Comparison of ENCODE assay signal across 15 cellular contexts in genomic region chr21:36207577-36208320, GRCh38. TPM values are rescaled to one million over a fixed set of nuclear protein-coding genes. Genes with fewer than 3 reads are reported as not detected.
DNase-seq lines count a peak whose midpoint lies in the region; ATAC-seq, FAIRE-seq and TF ChIP-seq lines count a peak whose summit lies in the region.
"Had no signal": no experiment of that assay in that cellular context is flagged by ENCODE, and none has a peak within 500 bp of the region (broad histone marks: within the 10 kb centered on the region; RNA-seq: fewer than 3 reads in every experiment).

No MANE protein-coding gene starts in this region.

- H3K27ac ChIP-seq in OCI-LY3 (ENCODE audit: low read length) (peak overlapping the region; percentile 50), trophoblast cell (ENCODE audit: low read depth, low read length) (peak overlapping the region; percentile 39)
- H3K27ac ChIP-seq: KMS-11, left ventricle myocardium inferior, SJCRH30, uterus had no signal

- H3K36me3 ChIP-seq in OCI-LY3 (replicated peaks; ENCODE audit: low read depth, low read length) (peaks cover 2% of the 10 kb centered on the region), bronchial epithelial cell (ENCODE audit: control insufficient read depth, insufficient read depth, low read length) (no peaks in the 10 kb centered on the region), trophoblast cell (ENCODE audit: control insufficient read depth in 1 of 2, insufficient read depth in 2 of 2, low read length in 2 of 2) (peaks cover 6 to 13% of the 10 kb centered on the region in 2 experiments)
- H3K36me3 ChIP-seq: SJCRH30, uterus had no signal

- H3K79me2 ChIP-seq in OCI-LY3 (ENCODE audit: low read length), result no peaks in the 10 kb centered on the region
- H3K79me2 ChIP-seq in trophoblast cell (ENCODE audit: control insufficient read depth, insufficient read depth, low read length, poor library complexity), result peaks cover 2% of the 10 kb centered on the region

- no peaks in the 10 kb centered on the region for H3K9me3 Mint-ChIP-seq in activated CD4-positive, alpha-beta T cell treated with anti-CD3 and anti-CD28 coated beads, Interleukin-2, amount 10 ng/mL, durations not matched to agents 24 days and 14 days

- no peak for ATAC-seq in GM18873 (IDR thresholded peaks at IDR 0.05; ENCODE audit: low FRiP score, unreplicated experiment)
- ATAC-seq in GM21515 (IDR thresholded peaks at IDR 0.05; ENCODE audit: unreplicated experiment), result no peak
- no peak for ATAC-seq in GM18867 (IDR thresholded peaks at IDR 0.05; ENCODE audit: unreplicated experiment)

- H3K27me3 ChIP-seq in OCI-LY3 (ENCODE audit: low read depth, low read length) (no peaks in the 10 kb centered on the region), bronchial epithelial cell (ENCODE audit: control insufficient read depth, insufficient read depth, low read length) (no peaks in the 10 kb centered on the region), trophoblast cell (ENCODE audit: insufficient read depth, low read length) (no peaks in the 10 kb centered on the region)
- H3K27me3 ChIP-seq: SJCRH30, uterus had no signal

- H4K12ac ChIP-seq in trophoblast cell (ENCODE audit: low read depth, low read length), result no peak overlapping the region

- H4K20me1 ChIP-seq in OCI-LY3 (ENCODE audit: insufficient read depth, low read length), result no peaks in the 10 kb centered on the region

- no peaks in the 10 kb centered on the region for H3K27me3 Mint-ChIP-seq in activated CD4-positive, alpha-beta T cell treated with anti-CD3 and anti-CD28 coated beads, Interleukin-2, amount 10 ng/mL, durations not matched to agents 24 days and 14 days

- no CpG with 5 or more reads among the region's 15 CpGs for WGBS in trophoblast cell (ENCODE audit: extremely low coverage, insufficient coverage, insufficient read length)

- DNase-seq in activated CD4-positive, alpha-beta T cell treated with anti-CD3 and anti-CD28 coated beads, Interleukin-2, amount 10 ng/mL, durations not matched to agents 24 days and 14 days, result peak; percentile 59
- DNase-seq in activated CD4-positive, alpha-beta T cell treated with anti-CD3 and anti-CD28 coated beads, Interleukin-2, amount 50 U/mL, for 4 hours, result no peak
- DNase-seq in bronchial epithelial cell (ENCODE audit: low read depth) (peak; percentile 79), trophoblast cell (peak; percentile 93 to 96)
- DNase-seq: activated CD4-positive, alpha-beta T cell treated with anti-CD3 and anti-CD28 coated beads for 4 hours; GDM1; left ventricle myocardium inferior; NCI-H345; uterus had no signal

- H2BK120ac ChIP-seq in trophoblast cell (ENCODE audit: insufficient read depth, low read length, poor library complexity), result no peak overlapping the region

- no peak overlapping the region for H4K8ac ChIP-seq in trophoblast cell (ENCODE audit: low read depth, low read length)

- peaks cover 22% of the 10 kb centered on the region for H3K36me3 Mint-ChIP-seq in activated CD4-positive, alpha-beta T cell treated with anti-CD3 and anti-CD28 coated beads, Interleukin-2, amount 10 ng/mL, durations not matched to agents 24 days and 14 days (ENCODE audit: low read depth)

- H3K23ac ChIP-seq in trophoblast cell (ENCODE audit: low read length), result no peak overlapping the region

- intact Hi-C loops in activated CD4-positive, alpha-beta T cell treated with anti-CD3 and anti-CD28 coated beads, Interleukin-2, amount 10 ng/mL, durations not matched to agents 24 days and 14 days (cut with micrococcal nuclease), result loop anchor here (2.0 kb wide), 1 partner anchor 55 kb away; no protein-coding TSS in a partner anchor

- TF ChIP-seq CTCF in OCI-LY3 (IDR thresholded peaks at IDR 0.05; ENCODE audit: low read depth, low read length), result no peak
- no peak for TF ChIP-seq CTCF in bronchial epithelial cell (IDR thresholded peaks at IDR 0.05; ENCODE audit: insufficient read depth, low read length, severe bottlenecking)

- H3K9ac ChIP-seq in OCI-LY3 (ENCODE audit: low read length), result peak overlapping the region; percentile 24; the same call in 1 of the 2 replicates
- no peak overlapping the region for H3K9ac ChIP-seq in trophoblast cell (ENCODE audit: low read length)
- H3K9ac ChIP-seq: KMS-11 had no signal

- H3K4me1 Mint-ChIP-seq in activated CD4-positive, alpha-beta T cell treated with anti-CD3 and anti-CD28 coated beads, Interleukin-2, amount 10 ng/mL, durations not matched to agents 24 days and 14 days, result peaks cover 37% of the 10 kb centered on the region

- no peak overlapping the region for H3K27ac Mint-ChIP-seq in activated CD4-positive, alpha-beta T cell treated with anti-CD3 and anti-CD28 coated beads, Interleukin-2, amount 10 ng/mL, durations not matched to agents 24 days and 14 days

- FAIRE-seq in bronchial epithelial cell (lab: Jason Lieb, UNC), result no peak

- H3K14ac ChIP-seq in trophoblast cell (ENCODE audit: low read length), result peak overlapping the region; percentile 7

- H4K91ac ChIP-seq in trophoblast cell (ENCODE audit: low read depth, low read length), result peak overlapping the region; percentile 36

- H3K4me2 ChIP-seq in OCI-LY3 (ENCODE audit: low read length) (peak overlapping the region; percentile 80), trophoblast cell (ENCODE audit: low read length) (no peak overlapping the region)
- H3K4me2 ChIP-seq: KMS-11 had no signal

- H3K4me1 ChIP-seq in OCI-LY3 (ENCODE audit: low read length) (peaks cover 51% of the 10 kb centered on the region), trophoblast cell (ENCODE audit: control insufficient read depth in 1 of 2, insufficient read depth in 2 of 2, low read length in 2 of 2) (peaks cover 35 to 36% of the 10 kb centered on the region in 2 experiments)
- H3K4me1 ChIP-seq: uterus had no signal

- H2AFZ ChIP-seq in OCI-LY3 (ENCODE audit: low read depth, low read length) (0 out of 2 replicates have a peak overlapping the region, but pooled peaks have one; percentile 22), trophoblast cell (ENCODE audit: insufficient read depth, low read length, poor library complexity) (no peak overlapping the region)

- no peak overlapping the region for H2BK5ac ChIP-seq in trophoblast cell (ENCODE audit: low read depth, low read length, poor library complexity)

- H2AK5ac ChIP-seq in trophoblast cell (ENCODE audit: low read length), result no peak overlapping the region

- no peak overlapping the region for H3K4ac ChIP-seq in trophoblast cell (ENCODE audit: low read depth, low read length)

- H2BK12ac ChIP-seq in trophoblast cell (ENCODE audit: low read length), result peak overlapping the region; percentile 19

- no peak overlapping the region for H3K4me3 Mint-ChIP-seq in activated CD4-positive, alpha-beta T cell treated with anti-CD3 and anti-CD28 coated beads, Interleukin-2, amount 10 ng/mL, durations not matched to agents 24 days and 14 days

- peak overlapping the region; percentile 14 for H3K18ac ChIP-seq in trophoblast cell (ENCODE audit: low read length)

- no peaks in the 10 kb centered on the region for H3K9me3 ChIP-seq in OCI-LY3 (ENCODE audit: insufficient read depth, low read length)
- no peaks in the 10 kb centered on the region for H3K9me3 ChIP-seq in trophoblast cell (ENCODE audit: insufficient read depth, low read depth, low read length)
- H3K9me3 ChIP-seq: left ventricle myocardium inferior, SJCRH30, uterus had no signal

- peaks cover 32% of the 10 kb centered on the region for H3K79me1 ChIP-seq in trophoblast cell (ENCODE audit: low read length)

- peak overlapping the region; percentile 57 for H3K4me3 ChIP-seq in OCI-LY3 (ENCODE audit: low read length)
- H3K4me3 ChIP-seq in bronchial epithelial cell (ENCODE audit: low read depth, low read length), result no peak overlapping the region
- no peak overlapping the region for H3K4me3 ChIP-seq in trophoblast cell (ENCODE audit: low read depth, low read length)
- H3K4me3 ChIP-seq: left ventricle myocardium inferior, SJCRH30, uterus had no signal

RNA-seq across cellular contexts. Expression of gene DOP1B, which starts 51.1 kb away (rescaled TPM):
- 16.0 and 17.5 TPM in 2 replicates for total RNA-seq in activated CD4-positive, alpha-beta T cell treated with anti-CD3 and anti-CD28 coated beads, Interleukin-2, amount 10 ng/mL, durations not matched to agents 24 days and 14 days
- total RNA-seq in bronchial epithelial cell, result 3.4 and 5.8 TPM in 2 replicates
- polyA plus RNA-seq in trophoblast cell (2013), result 26.7 and 27.3 TPM in 2 replicates

Comparison
In these comparisons a context has a peak if more than half of its experiments do, and no peak if none do; other contexts are left out.
1. DNase-seq: peak in activated CD4-positive, alpha-beta T cell treated with anti-CD3 and anti-CD28 coated beads, Interleukin-2, amount 10 ng/mL, durations not matched to agents 24 days and 14 days (single experiment), bronchial epithelial cell (single experiment) and trophoblast cell (2 of 2); none in activated CD4-positive, alpha-beta T cell treated with anti-CD3 and anti-CD28 coated beads, Interleukin-2, amount 50 U/mL, for 4 hours (0 of 2).